In the genomic region with DNA sequence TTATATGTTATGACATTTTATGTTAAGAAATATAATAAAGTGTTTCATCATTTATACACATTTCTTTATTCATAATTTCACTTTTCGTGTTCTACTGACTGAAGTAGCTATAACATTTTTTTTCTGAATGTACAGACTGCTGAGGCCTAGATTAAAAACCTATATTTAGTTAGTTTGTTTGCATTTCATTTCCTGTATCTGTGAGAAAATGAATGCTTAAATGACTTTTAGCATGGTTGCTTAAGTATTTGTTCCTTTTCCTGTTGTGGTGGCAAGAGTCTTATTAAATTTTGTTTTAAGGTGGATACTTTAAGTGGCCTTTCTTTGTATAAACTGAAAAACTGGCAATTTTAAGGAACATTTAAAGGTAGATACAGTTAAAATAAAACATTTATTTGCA, we compare ENCODE assay signal across 31 cellular contexts.
"Had no signal": no experiment of that assay in that cellular context is flagged by ENCODE, and none has a peak within 500 bp of the region (broad histone marks: within the 10 kb centered on the region; RNA-seq: fewer than 3 reads in every experiment).

No MANE protein-coding gene starts in this region.

- H3K4me3 ChIP-seq: gastroesophageal sphincter, pancreas, prostate gland, skin epidermis, thoracic aorta had no signal

- H3K9me3 ChIP-seq: gastroesophageal sphincter, pancreas, prostate gland, thoracic aorta had no signal

- DNase-seq: activated CD4-positive, alpha-beta memory T cell treated with anti-CD3 and anti-CD28 coated beads for 36 hours; activated CD4-positive, alpha-beta T cell treated with anti-CD3 and anti-CD28 coated beads for 48 hours; activated naive CD8-positive, alpha-beta T cell treated with anti-CD3 and anti-CD28 coated beads, Interleukin-2, amount 50 U/mL, for 24 hours; activated T-cell treated with anti-CD3 and anti-CD28 coated beads, Interleukin-2, amount 50 U/mL, for 4 hours; amygdala; caudate nucleus; cortex of kidney; effector memory CD8-positive, alpha-beta T cell; head of caudate nucleus; hippocampal formation; immature natural killer cell; kidney; left colon; mammary epithelial cell; naive thymus-derived CD4-positive, alpha-beta T cell; nucleus accumbens; pancreas; retina; stimulated activated CD4-positive, alpha-beta T cell treated with anti-CD3 and anti-CD28 coated beads, Interleukin-4, amount 100 ng/mL, for 24 hours; trophoblast cell had no signal

- FAIRE-seq: endothelial cell of umbilical vein, TTC549, urothelium cell line had no signal

- H3K27ac ChIP-seq: gastroesophageal sphincter, pancreas, prostate gland, skin epidermis, thoracic aorta, VCaP had no signal

- H3K36me3 ChIP-seq: gastroesophageal sphincter, pancreas, prostate gland, thoracic aorta had no signal

- H3K27me3 ChIP-seq: gastroesophageal sphincter, pancreas had no signal

- ATAC-seq: activated CD4-positive, CD25-positive, alpha-beta regulatory T cell treated with anti-CD3 and anti-CD28 coated beads, Interleukin-2, amount 50 U/mL, for 24 hours; activated naive CD8-positive, alpha-beta T cell treated with anti-CD3 and anti-CD28 coated beads, Interleukin-2, amount 50 U/mL, for 24 hours; activated T-cell treated with anti-CD3 and anti-CD28 coated beads, Interleukin-2, amount 50 U/mL, for 4 hours; effector memory CD8-positive, alpha-beta T cell; gastroesophageal sphincter; left colon; naive thymus-derived CD4-positive, alpha-beta T cell; pancreas; sciatic nerve; stimulated activated effector memory CD8-positive, alpha-beta T cell treated with anti-CD3 and anti-CD28 coated beads, Interleukin-12 subunit alpha, Interleukin-12 subunit beta, amount 100 ng/mL, for 72 hours had no signal

- H3K4me1 ChIP-seq: gastroesophageal sphincter, pancreas, prostate gland had no signal
